34 cellular contexts compared by ENCODE assay signal in the genomic region with DNA sequence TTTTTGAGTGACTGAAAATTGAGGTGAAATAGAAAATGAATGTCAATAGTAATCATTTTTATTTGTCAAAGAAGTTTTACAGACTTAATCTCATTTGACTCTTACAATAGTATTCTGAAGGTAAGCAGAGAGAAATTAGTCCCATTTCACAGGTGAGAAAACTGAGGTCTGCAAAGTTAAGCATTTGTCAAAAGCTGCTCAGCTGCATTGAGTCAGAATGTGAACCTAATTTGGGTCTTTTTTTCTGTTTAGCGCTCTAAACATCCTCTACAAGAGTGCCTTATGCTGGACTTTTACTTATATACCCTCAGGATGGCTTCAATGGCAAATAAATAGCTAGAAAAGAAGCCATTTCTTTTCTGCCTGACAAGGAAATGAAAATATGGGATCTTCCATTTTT.
"Had no signal": no experiment of that assay in that cellular context is flagged by ENCODE, and none has a peak within 500 bp of the region (broad histone marks: within the 10 kb centered on the region; RNA-seq: fewer than 3 reads in every experiment).

No MANE protein-coding gene starts in this region.

- H3K4me3 ChIP-seq: adrenal gland, ascending aorta, body of pancreas, breast epithelium, cardiac muscle cell had no signal

- H3K36me3 ChIP-seq: adrenal gland, ascending aorta, brain microvascular endothelial cell, breast epithelium, cardiac muscle cell had no signal

- H3K27me3 ChIP-seq: adrenal gland, ascending aorta, body of pancreas, brain microvascular endothelial cell, breast epithelium, cardiac muscle cell had no signal

- H3K9me3 ChIP-seq: adrenal gland, ascending aorta, body of pancreas, breast epithelium had no signal

- ATAC-seq: activated naive CD4-positive, alpha-beta T cell treated with anti-CD3 and anti-CD28 coated beads, Interleukin-2, amount 50 U/mL, for 72 hours; activated naive CD8-positive, alpha-beta T cell treated with anti-CD3 and anti-CD28 coated beads, Interleukin-2, amount 50 U/mL, for 24 hours; activated T-cell treated with anti-CD3 and anti-CD28 coated beads, Interleukin-2, amount 50 U/mL, for 4 hours; activated T-cell treated with anti-CD3 and anti-CD28 coated beads, Interleukin-2, amount 50 U/mL, for 72 hours; activated T-helper 17 cell treated with anti-CD3 and anti-CD28 coated beads, Interleukin-2, amount 50 U/mL, for 72 hours; body of pancreas had no signal

- FAIRE-seq: astrocyte, bronchial epithelial cell had no signal

- DNase-seq: activated effector memory CD4-positive, alpha-beta T cell treated with anti-CD3 and anti-CD28 coated beads, Interleukin-2, amount 50 U/mL, for 16 hours; activated effector memory CD4-positive, alpha-beta T cell treated with Interleukin-2 at 50 U/mL for 16 hours; activated gamma-delta T cell; activated gamma-delta T cell treated with Interleukin-2 at 50 U/mL for 16 hours; activated naive CD4-positive, alpha-beta T cell; activated naive CD4-positive, alpha-beta T cell treated with anti-CD3 and anti-CD28 coated beads for 36 hours; activated naive CD4-positive, alpha-beta T cell treated with anti-CD3 and anti-CD28 coated beads, Interleukin-2, amount 10 ng/mL, durations not matched to agents 7 days and 5 days; activated naive CD4-positive, alpha-beta T cell treated with anti-CD3 and anti-CD28 coated beads, Interleukin-2, amount 50 U/mL, for 16 hours; activated naive CD4-positive, alpha-beta T cell treated with Interleukin-2 at 50 U/mL for 16 hours; activated naive CD8-positive, alpha-beta T cell treated with anti-CD3 and anti-CD28 coated beads for 36 hours; activated naive CD8-positive, alpha-beta T cell treated with anti-CD3 and anti-CD28 coated beads, Interleukin-2, amount 10 ng/mL, durations not matched to agents 7 days and 5 days; activated naive CD8-positive, alpha-beta T cell treated with anti-CD3 and anti-CD28 coated beads, Interleukin-2, amount 50 U/mL, for 24 hours; activated T-cell treated with anti-CD3 and anti-CD28 coated beads, Interleukin-2, amount 50 U/mL, for 1 hour; activated T-cell treated with anti-CD3 and anti-CD28 coated beads, Interleukin-2, amount 50 U/mL, for 24 hours; activated T-cell treated with anti-CD3 and anti-CD28 coated beads, Interleukin-2, amount 50 U/mL, for 4 hours; activated T-cell treated with anti-CD3 and anti-CD28 coated beads, Interleukin-2, amount 50 U/mL, for 48 hours; activated T-cell treated with anti-CD3 and anti-CD28 coated beads, Interleukin-2, amount 50 U/mL, for 72 hours; adrenal gland; amniotic stem cell; amygdala; anterior cingulate cortex; aorta; body of pancreas; brain microvascular endothelial cell; caudate nucleus; central memory CD4-positive, alpha-beta T cell; cerebellar nuclear complex had no signal

- H3K27ac ChIP-seq: adrenal gland, ascending aorta, body of pancreas, brain microvascular endothelial cell, breast epithelium, cardiac muscle cell had no signal

- H3K4me1 ChIP-seq: adrenal gland, ascending aorta, body of pancreas, breast epithelium had no signal
